ENCODE assay signal across 8 cellular contexts in genomic region chr5:131417240-131417869, GRCh38.
DNase-seq lines count a peak whose midpoint lies in the region; ATAC-seq lines count a peak whose summit lies in the region.

No MANE protein-coding gene starts in this region.

- no peak overlapping the region for H3K4me3 ChIP-seq in mesendoderm (ENCODE audit: low read length)

- no CpG with 5 or more reads among the region's 7 CpGs for WGBS in mesendoderm (ENCODE audit: extremely low coverage, insufficient coverage, low lambda C conversion rate)

- no peak overlapping the region for H3K18ac ChIP-seq in mesendoderm (ENCODE audit: low read length)

- CTCF ChIA-PET in activated CD8-positive, alpha-beta T cell treated with anti-CD3 and anti-CD28 coated beads, Interleukin-2, amount 10 ng/mL, durations not matched to agents 7 days and 5 days (lab: Charles Lee), result interaction anchor here (1.0 to 3.6 kb wide), 4 partner anchors 12 to 254 kb away, joined by 3 to 23 read pairs (median 4); no protein-coding TSS in a partner anchor

- no peak overlapping the region for H3K23ac ChIP-seq in mesendoderm (ENCODE audit: low read length)

- H3K4me1 Mint-ChIP-seq in activated CD8-positive, alpha-beta T cell treated with anti-CD3 and anti-CD28 coated beads, Interleukin-2, amount 10 ng/mL, durations not matched to agents 7 days and 5 days (ENCODE audit: low read depth), result peaks cover 41% of the 10 kb centered on the region
- peaks cover 19 to 35% of the 10 kb centered on the region in 2 donors for H3K4me1 Mint-ChIP-seq in effector memory CD8-positive, alpha-beta T cell (ENCODE audit: low read depth in 2 of 2)

- no peaks in the 10 kb centered on the region for H3K4me1 ChIP-seq in mesendoderm (ENCODE audit: control insufficient read depth, low read depth, low read length)

- H2BK120ac ChIP-seq in mesendoderm (ENCODE audit: low read depth, low read length), result no peak overlapping the region

- no peaks in the 10 kb centered on the region for H3K9me3 Mint-ChIP-seq in activated CD8-positive, alpha-beta T cell treated with anti-CD3 and anti-CD28 coated beads, Interleukin-2, amount 10 ng/mL, durations not matched to agents 7 days and 5 days (ENCODE audit: insufficient read depth)
- H3K9me3 Mint-ChIP-seq in effector memory CD8-positive, alpha-beta T cell, result no peaks in the 10 kb centered on the region

- H3K56ac ChIP-seq in mesendoderm (ENCODE audit: low read length), result no peak overlapping the region

- H3K27ac Mint-ChIP-seq in activated CD8-positive, alpha-beta T cell treated with anti-CD3 and anti-CD28 coated beads, Interleukin-2, amount 10 ng/mL, durations not matched to agents 7 days and 5 days, result peak overlapping the region; percentile 57
- H3K27ac Mint-ChIP-seq in effector memory CD8-positive, alpha-beta T cell, result peak overlapping the region; percentile 88 to 93

- no peaks in the 10 kb centered on the region for H3K79me2 ChIP-seq in mesendoderm (ENCODE audit: control insufficient read depth, insufficient read depth, low read length)

- H3K36me3 ChIP-seq in mesendoderm (ENCODE audit: control insufficient read depth, insufficient read depth, low read length), result no peaks in the 10 kb centered on the region

- H3K4ac ChIP-seq in mesendoderm (ENCODE audit: low read depth, low read length), result no peak overlapping the region

- no peak overlapping the region for H4K5ac ChIP-seq in mesendoderm (ENCODE audit: low read length)

- no peak overlapping the region for H3K27ac ChIP-seq in mesendoderm (ENCODE audit: low read depth, low read length)

- no peaks in the 10 kb centered on the region for H3K27me3 ChIP-seq in mesendoderm (ENCODE audit: insufficient read depth, low read length, poor library complexity)

- no peak overlapping the region for H3K4me2 ChIP-seq in mesendoderm (ENCODE audit: low read length)

- H2AK5ac ChIP-seq in mesendoderm (ENCODE audit: low read length), result no peak overlapping the region

- H3K27me3 Mint-ChIP-seq in activated CD8-positive, alpha-beta T cell treated with anti-CD3 and anti-CD28 coated beads, Interleukin-2, amount 10 ng/mL, durations not matched to agents 7 days and 5 days (ENCODE audit: low read depth), result no peaks in the 10 kb centered on the region
- no peaks in the 10 kb centered on the region for H3K27me3 Mint-ChIP-seq in effector memory CD8-positive, alpha-beta T cell

- H3K79me1 ChIP-seq in mesendoderm (ENCODE audit: low read length), result no peaks in the 10 kb centered on the region

- H2BK5ac ChIP-seq in mesendoderm (ENCODE audit: low read length), result no peak overlapping the region

- H2BK15ac ChIP-seq in mesendoderm (replicated peaks; ENCODE audit: low read depth), result no peak overlapping the region

- no peak overlapping the region for H4K8ac ChIP-seq in mesendoderm (ENCODE audit: low read depth, low read length)

- peaks cover 35% of the 10 kb centered on the region for H3K36me3 Mint-ChIP-seq in activated CD8-positive, alpha-beta T cell treated with anti-CD3 and anti-CD28 coated beads, Interleukin-2, amount 10 ng/mL, durations not matched to agents 7 days and 5 days (ENCODE audit: low read depth)
- H3K36me3 Mint-ChIP-seq in effector memory CD8-positive, alpha-beta T cell (ENCODE audit: insufficient read depth), result peaks cover 20% of the 10 kb centered on the region

- POLR2A ChIA-PET in activated CD8-positive, alpha-beta T cell treated with anti-CD3 and anti-CD28 coated beads, Interleukin-2, amount 10 ng/mL, durations not matched to agents 7 days and 5 days (lab: Charles Lee), result interaction anchor here (0.6 to 0.7 kb wide), 2 partner anchors 60 to 63 kb away, joined by 3 read pairs; no protein-coding TSS in a partner anchor

- H3K9ac ChIP-seq in mesendoderm (ENCODE audit: low read length), result no peak overlapping the region

- ATAC-seq in GM19023 (IDR thresholded peaks at IDR 0.05; ENCODE audit: unreplicated experiment), result peak; percentile 38
- peak; percentile 13 for ATAC-seq in HG03469 (IDR thresholded peaks at IDR 0.05; ENCODE audit: unreplicated experiment)
- peak; percentile 37 for ATAC-seq in activated CD8-positive, alpha-beta T cell treated with anti-CD3 and anti-CD28 coated beads, Interleukin-2, amount 10 ng/mL, durations not matched to agents 7 days and 5 days
- peak; percentile 73 for ATAC-seq in effector memory CD8-positive, alpha-beta T cell (replicated peaks)

- peak overlapping the region; percentile 62 for H3K4me3 Mint-ChIP-seq in activated CD8-positive, alpha-beta T cell treated with anti-CD3 and anti-CD28 coated beads, Interleukin-2, amount 10 ng/mL, durations not matched to agents 7 days and 5 days
- peak overlapping the region; percentile 29 to 36 for H3K4me3 Mint-ChIP-seq in effector memory CD8-positive, alpha-beta T cell

- DNase-seq in Ammon's horn (ENCODE audit: low spot score) (peak; percentile 86), NCI-H82 (lab: John Stamatoyannopoulos, UW) (peak; percentile 85), mesendoderm (peak; percentile 69)
- peak; percentile 91 for DNase-seq in activated CD8-positive, alpha-beta T cell treated with anti-CD3 and anti-CD28 coated beads, Interleukin-2, amount 10 ng/mL, durations not matched to agents 7 days and 5 days
- peak; percentile 77 to 82 (median 82) for DNase-seq in effector memory CD8-positive, alpha-beta T cell
- DNase-seq in stimulated activated CD8-positive, alpha-beta memory T cell treated with anti-CD3 and anti-CD28 coated beads, Interleukin-2, amount 100 ng/mL, for 48 hours (ENCODE audit: low read depth in 2 of 2), result peak; percentile 71 to 73

Comparison
In these comparisons a context has a peak if more than half of its experiments do, and no peak if none do; other contexts are left out.
1. ATAC-seq: peak in every context shown above with its lines; median percentile 73 in effector memory CD8-positive, alpha-beta T cell; 38 in GM19023; 37 in activated CD8-positive, alpha-beta T cell treated with anti-CD3 and anti-CD28 coated beads, Interleukin-2, amount 10 ng/mL, durations not matched to agents 7 days and 5 days; 13 in HG03469.